In genomic region chr12:68587448-68587873, GRCh38 we compare ENCODE assay signal across 8 cellular contexts. TPM values are rescaled to one million over a fixed set of nuclear protein-coding genes. Genes with fewer than 3 reads are reported as not detected.
DNase-seq lines count a peak whose midpoint lies in the region; ATAC-seq and TF ChIP-seq lines count a peak whose summit lies in the region.

No MANE protein-coding gene starts in this region.

- DNase-seq in activated CD8-positive, alpha-beta memory T cell treated with anti-CD3 and anti-CD28 coated beads for 24 hours, result peak; percentile 66
- no peak for DNase-seq in activated CD8-positive, alpha-beta memory T cell treated with anti-CD3 and anti-CD28 coated beads, Interleukin-2, amount 50 U/mL, for 48 hours
- peak; percentile 53 to 60 for DNase-seq in activated T-cell treated with anti-CD3 and anti-CD28 coated beads, Interleukin-2, amount 50 U/mL, for 48 hours
- DNase-seq in stimulated activated naive CD8-positive, alpha-beta T cell treated with anti-CD3 and anti-CD28 coated beads, Interleukin-15, Interleukin-2, amounts not matched to agents 100 U/mL and 50 U/mL, for 24 hours, result peak; percentile 54
- DNase-seq in middle frontal gyrus (ENCODE audit: extremely low spot score, low spot score) (no peak), osteocyte (ENCODE audit: extremely low spot score, unreplicated experiment) (no peak), NCI-H128 (lab: John Stamatoyannopoulos, UW; ENCODE audit: unreplicated experiment) (no peak)

- H3K36me3 Mint-ChIP-seq in osteocyte (ENCODE audit: unreplicated experiment), result no peaks in the 10 kb centered on the region

- no peaks in the 10 kb centered on the region for H3K4me1 Mint-ChIP-seq in osteocyte (ENCODE audit: unreplicated experiment)

- no peak overlapping the region for H3K4me3 Mint-ChIP-seq in osteocyte (ENCODE audit: unreplicated experiment)

- no peak for TF ChIP-seq CTCF in osteocyte (IDR thresholded peaks at IDR 0.05)

- H3K27me3 Mint-ChIP-seq in osteocyte (ENCODE audit: unreplicated experiment), result no peaks in the 10 kb centered on the region

- H3K9me3 Mint-ChIP-seq in osteocyte (ENCODE audit: unreplicated experiment), result peaks cover 12% of the 10 kb centered on the region

- no peak overlapping the region for H3K27ac Mint-ChIP-seq in osteocyte (ENCODE audit: unreplicated experiment)

- peak; percentile 78 for ATAC-seq in HG03432 (IDR thresholded peaks at IDR 0.05; ENCODE audit: unreplicated experiment)
- ATAC-seq in stimulated activated naive CD8-positive, alpha-beta T cell treated with anti-CD3 and anti-CD28 coated beads, Interleukin-15, Interleukin-2, amounts not matched to agents 100 U/mL and 50 U/mL, for 24 hours, result peak; percentile 98

RNA-seq across cellular contexts. Expression of gene RAP1B, which starts 23.2 kb away (rescaled TPM):
- 179 and 182 TPM in 2 replicates for total RNA-seq in osteocyte

Comparison
In these comparisons a context has a peak if more than half of its experiments do, and no peak if none do; other contexts are left out.
1. DNase-seq: peak in activated CD8-positive, alpha-beta memory T cell treated with anti-CD3 and anti-CD28 coated beads for 24 hours (single experiment), activated T-cell treated with anti-CD3 and anti-CD28 coated beads, Interleukin-2, amount 50 U/mL, for 48 hours (2 of 2) and stimulated activated naive CD8-positive, alpha-beta T cell treated with anti-CD3 and anti-CD28 coated beads, Interleukin-15, Interleukin-2, amounts not matched to agents 100 U/mL and 50 U/mL, for 24 hours (single experiment); none in activated CD8-positive, alpha-beta memory T cell treated with anti-CD3 and anti-CD28 coated beads, Interleukin-2, amount 50 U/mL, for 48 hours (single experiment), middle frontal gyrus (single experiment), osteocyte (single experiment) and NCI-H128 (single experiment).